ENCODE assay signal across 17 cellular contexts in the genomic region with DNA sequence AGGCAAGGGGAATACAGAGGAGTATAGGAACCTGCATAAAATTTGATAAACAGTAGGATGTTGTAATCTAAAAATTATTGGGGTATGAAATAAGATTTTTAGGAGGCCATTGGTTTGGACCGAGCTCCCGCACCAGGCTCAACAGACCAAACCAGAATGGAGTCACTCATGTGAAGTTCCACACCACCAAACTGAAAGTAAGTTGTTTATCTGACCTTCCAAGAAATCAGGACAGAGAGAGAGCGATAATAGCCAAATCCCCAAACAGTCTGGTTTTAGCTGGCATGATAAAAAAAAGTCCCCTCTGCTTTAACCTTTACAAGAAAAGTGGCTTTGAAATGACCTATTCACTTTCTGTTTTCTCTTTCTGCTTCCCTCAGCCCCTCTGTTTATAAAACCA.
"Had no signal": no experiment of that assay in that cellular context is flagged by ENCODE, and none has a peak within 500 bp of the region (broad histone marks: within the 10 kb centered on the region; RNA-seq: fewer than 3 reads in every experiment).

No MANE protein-coding gene starts in this region.

- H3K4me3 ChIP-seq: adrenal gland, cardiac muscle cell, right atrium auricular region, stomach, thoracic aorta had no signal

- H3K9me3 Mint-ChIP-seq: activated T-helper 1 cell treated with anti-CD3 and anti-CD28 coated beads, Interleukin-12 subunit alpha, Interleukin-12 subunit beta, Interleukin-2, Interleukin-4 antibody, amounts not matched to agents 30 ng/mL and 10 ng/mL and 1 ng/mL, durations not matched to agents 14 hours and 24 hours and 36 hours had no signal

- DNase-seq: activated CD4-positive, alpha-beta T cell treated with anti-CD3 and anti-CD28 coated beads, Interleukin-2, amount 50 U/mL, for 1 hour; activated naive CD4-positive, alpha-beta T cell treated with Interleukin-2 at 50 U/mL for 16 hours; adrenal gland; head of caudate nucleus; occipital lobe; stimulated activated CD4-positive, alpha-beta T cell treated with anti-CD3 and anti-CD28 coated beads, Interleukin-15, amount 100 ng/mL, for 24 hours; stimulated activated CD4-positive, alpha-beta T cell treated with anti-CD3 and anti-CD28 coated beads, Interleukin-4, amount 100 ng/mL, for 4 hours; stimulated activated CD8-positive, alpha-beta memory T cell treated with anti-CD3 and anti-CD28 coated beads, Interleukin-4, amount 100 ng/mL, for 48 hours; stomach; T-helper 9 cell had no signal

- H3K4me1 ChIP-seq: adrenal gland had no signal

- H3K36me3 ChIP-seq: adrenal gland, cardiac muscle cell, right atrium auricular region, stomach, thoracic aorta had no signal

- H3K4me3 Mint-ChIP-seq: activated T-helper 1 cell treated with anti-CD3 and anti-CD28 coated beads, Interleukin-12 subunit alpha, Interleukin-12 subunit beta, Interleukin-2, Interleukin-4 antibody, amounts not matched to agents 30 ng/mL and 10 ng/mL and 1 ng/mL, durations not matched to agents 14 hours and 24 hours and 36 hours; nephron had no signal

- H3K9me3 ChIP-seq: adrenal gland, right atrium auricular region, stomach, thoracic aorta had no signal

- H3K27ac ChIP-seq: adrenal gland, cardiac muscle cell, epithelial cell of prostate, right atrium auricular region, stomach, thoracic aorta had no signal

- FAIRE-seq: frontal cortex had no signal

- H3K27ac Mint-ChIP-seq: activated T-helper 1 cell treated with anti-CD3 and anti-CD28 coated beads, Interleukin-12 subunit alpha, Interleukin-12 subunit beta, Interleukin-2, Interleukin-4 antibody, amounts not matched to agents 30 ng/mL and 10 ng/mL and 1 ng/mL, durations not matched to agents 14 hours and 24 hours and 36 hours; nephron had no signal

- H3K27me3 ChIP-seq: adrenal gland, cardiac muscle cell, right atrium auricular region, stomach had no signal
